In the genomic region with DNA sequence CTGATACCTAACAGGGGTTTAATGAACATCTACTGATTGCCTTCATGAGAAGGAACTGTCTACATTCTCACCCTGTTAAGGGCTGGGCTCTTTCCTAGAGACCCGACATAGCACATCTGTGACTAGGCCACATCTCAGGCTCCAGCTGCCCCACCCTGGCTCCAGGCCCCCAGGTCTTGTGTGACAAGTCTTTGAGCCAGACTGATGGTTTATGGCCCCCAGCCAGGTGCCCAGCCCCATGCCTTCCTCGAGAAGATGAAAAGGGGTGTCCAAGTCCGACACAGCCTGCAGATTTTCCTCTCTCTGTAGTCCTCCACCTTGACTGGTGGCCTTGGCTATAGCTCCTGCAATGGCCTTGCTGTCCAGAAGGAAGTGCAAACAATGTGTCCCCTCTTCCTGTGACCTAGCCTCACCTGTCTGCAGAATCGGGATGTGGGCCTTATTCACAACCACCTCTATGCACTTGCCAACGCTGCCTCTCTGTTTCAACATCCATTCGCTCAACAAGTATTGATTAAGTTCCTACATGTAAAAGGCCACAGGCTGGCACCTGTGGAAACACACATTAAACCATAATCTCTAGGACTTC, we compare ENCODE assay signal across 14 cellular contexts. TPM values are rescaled to one million over a fixed set of nuclear protein-coding genes. Genes with fewer than 3 reads are reported as not detected.
DNase-seq lines count a peak whose midpoint lies in the region; ATAC-seq and TF ChIP-seq lines count a peak whose summit lies in the region.
"Had no signal": no experiment of that assay in that cellular context is flagged by ENCODE, and none has a peak within 500 bp of the region (broad histone marks: within the 10 kb centered on the region; RNA-seq: fewer than 3 reads in every experiment).

No MANE protein-coding gene starts in this region.

- H3K4me3 ChIP-seq in fibroblast of lung (replicated peaks in 1 of 4; ENCODE audit: control extremely low read depth in 1 of 4, insufficient read depth in 1 of 4, low read depth in 3 of 4, low read length in 4 of 4) (peak overlapping the region in 2 of 4 experiments; percentile 5 to 98), skeletal muscle tissue (ENCODE audit: low read length in 3 of 3) (no peak overlapping the region), A673 (ENCODE audit: low read depth, low read length, poor library complexity, severe bottlenecking) (no peak overlapping the region)

- H4K20me1 ChIP-seq in fibroblast of lung (ENCODE audit: control insufficient read depth, extremely low read depth, insufficient read depth, low read length): peaks cover 4% of the 10 kb centered on the region

- no peak overlapping the region for H2AFZ ChIP-seq in fibroblast of lung (ENCODE audit: low read length)

- H3K4me1 ChIP-seq in fibroblast of lung (ENCODE audit: control insufficient read depth, extremely low read depth, insufficient read depth, low read length) (peaks cover 49% of the 10 kb centered on the region), skeletal muscle tissue (ENCODE audit: control insufficient read depth in 3 of 3, insufficient read depth in 3 of 3, low read length in 3 of 3) (peaks cover 28 to 45% (median 29%) of the 10 kb centered on the region in 3 donors), A673 (ENCODE audit: insufficient read depth, low read length, poor library complexity, severe bottlenecking) (peaks cover 22% of the 10 kb centered on the region)

- peaks cover 66% of the 10 kb centered on the region for H3K4me1 Mint-ChIP-seq in activated naive CD8-positive, alpha-beta T cell treated with anti-CD3 and anti-CD28 coated beads for 36 hours

- no peak for ATAC-seq in HG03432 (IDR thresholded peaks at IDR 0.05; ENCODE audit: unreplicated experiment)

- TF ChIP-seq CTCF in fibroblast of lung (conservative IDR thresholded peaks at IDR 0.05 in 1 of 2, IDR thresholded peaks at IDR 0.05 in 1 of 2; ENCODE audit: low read depth in 1 of 2, low read length in 2 of 2): no peak
- no peak for TF ChIP-seq CTCF in A673 (conservative IDR thresholded peaks at IDR 0.05; ENCODE audit: low read depth, low read length)

- no TSS peak for BruUV-seq in A673 (replicated peaks; lab: Mats Ljungman, UMichigan)

- peaks cover 11% of the 10 kb centered on the region for H3K9me3 Mint-ChIP-seq in activated naive CD8-positive, alpha-beta T cell treated with anti-CD3 and anti-CD28 coated beads for 36 hours

- H3K4me3 Mint-ChIP-seq in activated naive CD8-positive, alpha-beta T cell treated with anti-CD3 and anti-CD28 coated beads for 36 hours: peak overlapping the region; percentile 88
- H3K4me3 Mint-ChIP-seq: activated naive CD4-positive, alpha-beta T cell treated with anti-CD3 and anti-CD28 coated beads for 36 hours had no signal

- CTCF ChIA-PET in A673 (lab: Charles Lee): no interaction called here

- H3K9me3 ChIP-seq in fibroblast of lung (ENCODE audit: control insufficient read depth, insufficient read depth, low read depth, low read length) (no peaks in the 10 kb centered on the region), skeletal muscle tissue (ENCODE audit: control insufficient read depth in 3 of 3, low read length in 3 of 3) (no peaks in the 10 kb centered on the region), A673 (ENCODE audit: low read depth, low read length, poor library complexity, severe bottlenecking) (no peaks in the 10 kb centered on the region)
- H3K9me3 ChIP-seq: ovary had no signal

- intact Hi-C loops in A673 (cut with micrococcal nuclease; ENCODE audit: unreplicated experiment): no loop called here

- H3K9ac ChIP-seq in fibroblast of lung (ENCODE audit: insufficient read depth, low read length) (no peak overlapping the region), skeletal muscle tissue (ENCODE audit: low read depth in 1 of 3, low read length in 3 of 3) (no peak overlapping the region)

- H3K36me3 ChIP-seq in fibroblast of lung (ENCODE audit: control insufficient read depth, insufficient read depth, low read length) (peaks cover 20% of the 10 kb centered on the region), skeletal muscle tissue (ENCODE audit: control insufficient read depth in 3 of 3, insufficient read depth in 3 of 3, low read length in 3 of 3) (peaks cover 0 to 4% (median 0%) of the 10 kb centered on the region in 3 donors), A673 (ENCODE audit: insufficient read depth, low read length, poor library complexity, severe bottlenecking) (peaks cover 15% of the 10 kb centered on the region)
- H3K36me3 ChIP-seq: ovary had no signal

- H3K4me2 ChIP-seq in fibroblast of lung (ENCODE audit: extremely low read depth, insufficient read depth, low read length): peak overlapping the region; percentile 100

- POLR2A ChIA-PET in A673 (lab: Charles Lee; ENCODE audit: low non-redundant PET): no interaction called here

- H3K27me3 ChIP-seq in fibroblast of lung (ENCODE audit: control insufficient read depth, insufficient read depth, low read length): no peaks in the 10 kb centered on the region
- no peaks in the 10 kb centered on the region for H3K27me3 ChIP-seq in skeletal muscle tissue (ENCODE audit: control insufficient read depth in 3 of 3, insufficient read depth in 3 of 3, low read length in 3 of 3)
- no peaks in the 10 kb centered on the region for H3K27me3 ChIP-seq in A673 (replicated peaks; ENCODE audit: insufficient read depth, low read depth, low read length, poor library complexity)
- H3K27me3 ChIP-seq: ovary had no signal

- H3K27me3 Mint-ChIP-seq in activated naive CD8-positive, alpha-beta T cell treated with anti-CD3 and anti-CD28 coated beads for 36 hours: no peaks in the 10 kb centered on the region
- H3K27me3 Mint-ChIP-seq: stimulated activated naive CD8-positive, alpha-beta T cell treated with anti-CD3 and anti-CD28 coated beads, Interleukin-15, Interleukin-2, amounts not matched to agents 100 ng/mL and 50 ng/mL, for 24 hours had no signal

- H3K36me3 Mint-ChIP-seq in activated naive CD8-positive, alpha-beta T cell treated with anti-CD3 and anti-CD28 coated beads for 36 hours: peaks cover 62% of the 10 kb centered on the region

- peak; percentile 28 for DNase-seq in EL
- no peak for DNase-seq in activated naive CD8-positive, alpha-beta T cell treated with anti-CD3 and anti-CD28 coated beads for 36 hours
- no peak for DNase-seq in fibroblast of lung (ENCODE audit: low read depth in 2 of 2)
- no peak for DNase-seq in NCI-H1417 (lab: John Stamatoyannopoulos, UW)
- DNase-seq in stimulated activated CD4-positive, alpha-beta T cell treated with anti-CD3 and anti-CD28 coated beads, Interleukin-1b, Interleukin-23, amount 100 ng/mL, for 48 hours: no peak
- no peak for DNase-seq in A673 (ENCODE audit: low spot score)
- DNase-seq: activated CD4-positive, alpha-beta T cell treated with anti-CD3 and anti-CD28 coated beads, Interleukin-2, amount 50 U/mL, for 48 hours; activated naive CD4-positive, alpha-beta T cell treated with anti-CD3 and anti-CD28 coated beads for 36 hours; Karpas-422; NCI-H2171 had no signal

- H3K27ac Mint-ChIP-seq in activated naive CD8-positive, alpha-beta T cell treated with anti-CD3 and anti-CD28 coated beads for 36 hours: peak overlapping the region; percentile 92

- peak overlapping the region; percentile 97 for H3K27ac ChIP-seq in fibroblast of lung (ENCODE audit: insufficient read depth, low read length)
- peak overlapping the region; percentile 91 for H3K27ac ChIP-seq in skeletal muscle tissue (ENCODE audit: low read depth, low read length)
- no peak overlapping the region for H3K27ac ChIP-seq in A673 (ENCODE audit: low read depth, low read length, poor library complexity, severe bottlenecking)

- H3K79me2 ChIP-seq in fibroblast of lung (ENCODE audit: control insufficient read depth, insufficient read depth, low read length): peaks cover 89% of the 10 kb centered on the region

RNA-seq across cellular contexts. Expression of gene ACTN1, which starts 4.2 kb away (rescaled TPM):
- total RNA-seq in activated naive CD8-positive, alpha-beta T cell treated with anti-CD3 and anti-CD28 coated beads for 36 hours: 100 to 1,000 TPM; 171 to 177 TPM
- total RNA-seq in fibroblast of lung: 178 and 254 TPM in 2 replicates
- 578 and 729 TPM in 2 replicates for polyA plus RNA-seq in fibroblast of lung
- 491 and 638 TPM in 2 replicates for polyA plus RNA-seq in fibroblast of lung (2012)
- polyA minus RNA-seq in fibroblast of lung (ENCODE audit: low replicate concordance): 1,123 and 1,490 TPM in 2 replicates
- 44.9 TPM for total RNA-seq in skeletal muscle tissue
- total RNA-seq in A673 (2021): 148 and 163 TPM in 2 replicates
